Comparison of ENCODE assay signal across 23 cellular contexts in genomic region chr7:106054971-106055370, GRCh38.
"Had no signal": no experiment of that assay in that cellular context is flagged by ENCODE, and none has a peak within 500 bp of the region (broad histone marks: within the 10 kb centered on the region; RNA-seq: fewer than 3 reads in every experiment).

No MANE protein-coding gene starts in this region.

- H3K27me3 ChIP-seq: body of pancreas, sigmoid colon, stomach, transverse colon had no signal

- H3K4me3 Mint-ChIP-seq: activated CD4-positive, alpha-beta memory T cell treated with anti-CD3 and anti-CD28 coated beads, Interleukin-2, amount 10 ng/mL, durations not matched to agents 7 days and 5 days; activated CD4-positive, alpha-beta T cell treated with anti-CD3 and anti-CD28 coated beads, Interleukin-2, amount 10 ng/mL, durations not matched to agents 24 days and 14 days; activated CD8-positive, alpha-beta memory T cell treated with anti-CD3 and anti-CD28 coated beads, Interleukin-2, amount 10 ng/mL, durations not matched to agents 7 days and 5 days; activated naive CD4-positive, alpha-beta T cell treated with anti-CD3 and anti-CD28 coated beads, Interleukin-2, amount 50 U/mL, for 24 hours; naive thymus-derived CD8-positive, alpha-beta T cell; stimulated activated memory B cell treated with anti-CD40 and anti-IgM and Interleukin-4, amounts not matched to agents 10 μg/mL and 1 μg/mL and 100 μg/mL, for 72 hours had no signal

- H3K36me3 ChIP-seq: sigmoid colon, stomach, transverse colon had no signal

- H3K36me3 Mint-ChIP-seq: activated CD8-positive, alpha-beta memory T cell treated with anti-CD3 and anti-CD28 coated beads, Interleukin-2, amount 10 ng/mL, durations not matched to agents 7 days and 5 days; activated naive CD4-positive, alpha-beta T cell treated with anti-CD3 and anti-CD28 coated beads, Interleukin-2, amount 50 U/mL, for 24 hours; naive thymus-derived CD8-positive, alpha-beta T cell; stimulated activated memory B cell treated with anti-CD40 and anti-IgM and Interleukin-4, amounts not matched to agents 10 μg/mL and 1 μg/mL and 100 μg/mL, for 72 hours had no signal

- H3K27ac Mint-ChIP-seq: activated CD4-positive, alpha-beta memory T cell treated with anti-CD3 and anti-CD28 coated beads, Interleukin-2, amount 10 ng/mL, durations not matched to agents 7 days and 5 days; activated CD4-positive, alpha-beta T cell treated with anti-CD3 and anti-CD28 coated beads, Interleukin-2, amount 10 ng/mL, durations not matched to agents 24 days and 14 days; activated CD8-positive, alpha-beta memory T cell treated with anti-CD3 and anti-CD28 coated beads, Interleukin-2, amount 10 ng/mL, durations not matched to agents 7 days and 5 days; activated naive CD4-positive, alpha-beta T cell treated with anti-CD3 and anti-CD28 coated beads, Interleukin-2, amount 50 U/mL, for 24 hours; progenitor cell of endocrine pancreas; stimulated activated memory B cell treated with anti-CD40 and anti-IgM and Interleukin-4, amounts not matched to agents 10 μg/mL and 1 μg/mL and 100 μg/mL, for 72 hours had no signal

- H3K27ac ChIP-seq: body of pancreas, sigmoid colon, stomach, transverse colon had no signal

- H3K9me3 Mint-ChIP-seq: activated CD4-positive, alpha-beta memory T cell treated with anti-CD3 and anti-CD28 coated beads, Interleukin-2, amount 10 ng/mL, durations not matched to agents 7 days and 5 days; activated CD4-positive, alpha-beta T cell treated with anti-CD3 and anti-CD28 coated beads, Interleukin-2, amount 10 ng/mL, durations not matched to agents 24 days and 14 days; activated naive CD4-positive, alpha-beta T cell treated with anti-CD3 and anti-CD28 coated beads, Interleukin-2, amount 50 U/mL, for 24 hours; naive thymus-derived CD8-positive, alpha-beta T cell; stimulated activated memory B cell treated with anti-CD40 and anti-IgM and Interleukin-4, amounts not matched to agents 10 μg/mL and 1 μg/mL and 100 μg/mL, for 72 hours had no signal

- H3K4me2 ChIP-seq: smooth muscle cell had no signal

- DNase-seq: activated CD4-positive, alpha-beta memory T cell treated with anti-CD3 and anti-CD28 coated beads, Interleukin-2, amount 10 ng/mL, durations not matched to agents 7 days and 5 days; activated CD4-positive, alpha-beta T cell treated with anti-CD3 and anti-CD28 coated beads, Interleukin-2, amount 10 ng/mL, durations not matched to agents 24 days and 14 days; activated CD8-positive, alpha-beta memory T cell treated with anti-CD3 and anti-CD28 coated beads, Interleukin-2, amount 10 ng/mL, durations not matched to agents 7 days and 5 days; activated gamma-delta T cell treated with Interleukin-2 at 50 U/mL for 16 hours; activated T-cell treated with anti-CD3 and anti-CD28 coated beads for 4 hours; body of pancreas; dermis blood vessel endothelial cell; effector CD8-positive, alpha-beta T cell; erythroblast; foreskin fibroblast; kidney; naive thymus-derived CD8-positive, alpha-beta T cell; retina; stimulated activated CD4-positive, alpha-beta T cell treated with anti-CD3 and anti-CD28 coated beads, Interleukin-15, amount 100 ng/mL, for 24 hours; stomach; T-helper 9 cell; transverse colon had no signal

- H3K4me3 ChIP-seq: body of pancreas, lung, sigmoid colon, smooth muscle cell, stomach, transverse colon had no signal

- H3K27me3 Mint-ChIP-seq: activated naive CD4-positive, alpha-beta T cell treated with anti-CD3 and anti-CD28 coated beads, Interleukin-2, amount 50 U/mL, for 24 hours; naive thymus-derived CD8-positive, alpha-beta T cell; stimulated activated memory B cell treated with anti-CD40 and anti-IgM and Interleukin-4, amounts not matched to agents 10 μg/mL and 1 μg/mL and 100 μg/mL, for 72 hours had no signal

- H3K9me3 ChIP-seq: body of pancreas, sigmoid colon, stomach, transverse colon had no signal
